ENCODE assay signal across 15 cellular contexts in the genomic region with DNA sequence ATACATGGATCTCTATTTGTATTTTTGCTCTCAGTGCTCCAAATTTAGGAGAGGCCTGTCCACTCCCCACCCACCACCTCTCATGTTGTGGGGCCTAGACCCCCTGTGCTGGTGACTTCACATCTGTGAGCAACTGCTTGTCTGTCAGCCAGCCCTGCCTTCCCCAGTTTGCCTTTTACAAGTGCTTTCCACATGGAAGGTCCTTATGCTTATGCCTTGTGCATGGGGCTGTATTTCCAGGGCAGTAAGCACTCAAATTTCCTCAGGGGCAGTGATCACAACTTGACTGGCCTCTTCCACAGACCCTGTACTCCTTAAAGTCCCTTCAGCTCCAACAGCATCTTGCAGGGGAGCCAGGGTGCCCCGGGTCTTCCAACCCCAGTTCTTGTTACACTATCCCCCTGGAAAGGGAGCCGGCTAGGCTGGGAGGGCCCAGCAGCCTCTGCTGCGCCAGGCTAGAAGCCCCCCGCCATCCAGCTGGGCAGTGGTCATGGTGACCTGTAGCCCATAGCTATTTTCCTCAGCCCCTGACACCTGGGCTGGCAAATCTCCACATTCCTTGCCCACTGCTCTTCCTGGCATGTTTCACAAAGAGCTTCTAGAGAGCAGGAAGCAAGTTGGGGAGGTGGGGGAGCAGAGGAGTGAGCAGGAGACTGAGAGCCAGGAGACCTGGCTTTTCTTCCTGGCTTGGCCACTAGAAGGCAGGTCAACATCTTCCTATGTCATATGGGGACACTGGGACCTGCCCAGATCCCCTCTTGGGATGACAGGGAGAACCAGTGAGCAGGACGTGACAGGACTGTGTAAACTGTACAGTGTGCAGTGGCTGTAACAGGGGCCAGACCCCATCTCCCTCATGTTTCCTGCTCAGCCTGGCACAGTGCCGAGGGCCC. TPM values are rescaled to one million over a fixed set of nuclear protein-coding genes. Genes with fewer than 3 reads are reported as not detected.
DNase-seq lines count a peak whose midpoint lies in the region; ATAC-seq, FAIRE-seq and TF ChIP-seq lines count a peak whose summit lies in the region.
"Had no signal": no experiment of that assay in that cellular context is flagged by ENCODE, and none has a peak within 500 bp of the region (broad histone marks: within the 10 kb centered on the region; RNA-seq: fewer than 3 reads in every experiment).

No MANE protein-coding gene starts in this region.

- no peak overlapping the region for H3K4me3 ChIP-seq in K562
- H3K4me3 ChIP-seq: left lung, SK-N-MC, suprapubic skin had no signal

- peak overlapping the region in 1 of 2 experiments; percentile 45; a peak in 2 of 4 replicates for H3K9ac ChIP-seq in K562 (ENCODE audit: insufficient read depth in 1 of 2, low read depth in 2 of 2, low read length in 2 of 2)

- H3K27ac ChIP-seq in K562 (ENCODE audit: extremely low read depth, low read depth, low read length) (no peak overlapping the region), foreskin keratinocyte (no peak overlapping the region)
- H3K27ac ChIP-seq: left lung, SK-N-MC, suprapubic skin had no signal

- CTCF ChIA-PET in K562 (lab: Yijun Ruan, JAX; ENCODE audit: low intra/inter-chr PET ratio): interaction anchor here (1.9 kb wide), 1 partner anchor 36 kb away, joined by 6 read pairs; no protein-coding TSS in a partner anchor

- H4K20me1 ChIP-seq in K562 (replicated peaks; ENCODE audit: control insufficient read depth, insufficient read depth, low read length): no peaks in the 10 kb centered on the region; the same call in 1 of the 2 replicates

- no peaks in the 10 kb centered on the region for H3K9me3 ChIP-seq in K562 (replicated peaks; ENCODE audit: control insufficient read depth, insufficient read depth, low read depth, low read length)
- H3K9me3 ChIP-seq: left lung, suprapubic skin had no signal

- H3K4me1 ChIP-seq in K562 (replicated peaks in 1 of 2; ENCODE audit: control insufficient read depth in 2 of 2, insufficient read depth in 2 of 2, low read length in 2 of 2): peaks cover 12 to 18% of the 10 kb centered on the region in 2 experiments
- H3K4me1 ChIP-seq in foreskin keratinocyte: peaks cover 16% of the 10 kb centered on the region

- no TSS peak for BruUV-seq in K562 (replicated peaks; lab: Mats Ljungman, UMichigan)

- DNase-seq in K562 (ENCODE audit: extremely low read depth in 1 of 4, low spot score in 3 of 4) (peak in 2 of 4 experiments; percentile 38 to 44), lung microvascular endothelial cell (ENCODE audit: low read depth in 2 of 2) (peak; percentile 23 to 63), foreskin keratinocyte (no peak), GM19240 (ENCODE audit: insufficient read length, low spot score) (no peak), NK-92 (lab: John Stamatoyannopoulos, UW; ENCODE audit: unreplicated experiment) (no peak)
- DNase-seq: CD4-positive, alpha-beta T cell; effector CD8-positive, alpha-beta T cell; left lung; NCI-H524 treated with DMSO at 0.1 percent for 48 hours had no signal

- intact Hi-C loops in K562 (cut with micrococcal nuclease): loop anchor here (1.0 kb wide), 1 partner anchor 36 kb away; no protein-coding TSS in a partner anchor

- POLR2A ChIA-PET in K562 (lab: Yijun Ruan, JAX): interaction anchor here (0.6 to 1.0 kb wide), 3 partner anchors 10 to 101 kb away, joined by 3 read pairs; no protein-coding TSS in a partner anchor

- TF ChIP-seq CTCF in GM12872 (IDR thresholded peaks at IDR 0.05; ENCODE audit: insufficient read depth, low read depth, low read length): peak; percentile 16; the same call in 1 of the 3 replicates
- TF ChIP-seq CTCF in LNCAP (IDR thresholded peaks at IDR 0.05): peak; percentile 55
- peak; percentile 42 to 56 (median 44); a peak in 5 of 6 replicates for TF ChIP-seq CTCF in K562 (IDR thresholded peaks at IDR 0.05 in 2 of 3, conservative IDR thresholded peaks at IDR 0.05 in 1 of 3; ENCODE audit: insufficient read depth in 2 of 3, low read depth in 1 of 3, low read length in 3 of 3)
- no peak for TF ChIP-seq CTCF in foreskin keratinocyte (conservative IDR thresholded peaks at IDR 0.05)

- TF ChIP-seq POLR2A in K562 (conservative IDR thresholded peaks at IDR 0.05): no peak

- TF ChIP-seq EP300 in K562 (IDR thresholded peaks at IDR 0.05; ENCODE audit: low read length): no peak

- no peak overlapping the region for H3K4me2 ChIP-seq in K562 (ENCODE audit: insufficient read depth, low read length)

- TF ChIP-seq RAD21 in K562 (CRISPR knock-in tag; conservative IDR thresholded peaks at IDR 0.05 in 1 of 2, IDR thresholded peaks at IDR 0.05 in 1 of 2): peak; percentile 31 to 67; a peak in 3 of 4 replicates

- H3K9me1 ChIP-seq in K562 (ENCODE audit: control insufficient read depth, insufficient read depth, low read length): no peaks in the 10 kb centered on the region

- H3K27me3 ChIP-seq in K562 (ENCODE audit: control insufficient read depth in 2 of 2, insufficient read depth in 2 of 2, low read length in 2 of 2) (no peaks in the 10 kb centered on the region), foreskin keratinocyte (no peaks in the 10 kb centered on the region)
- H3K27me3 ChIP-seq: left lung, suprapubic skin had no signal

- H3K36me3 ChIP-seq in K562 (ENCODE audit: control insufficient read depth, insufficient read depth, low read length): no peaks in the 10 kb centered on the region
- H3K36me3 ChIP-seq: left lung, suprapubic skin had no signal

- no peak overlapping the region for H2AFZ ChIP-seq in K562 (ENCODE audit: low read depth, low read length)

- ATAC-seq in K562 (peak; percentile 77), foreskin keratinocyte (no peak), HG03571 (IDR thresholded peaks at IDR 0.05; ENCODE audit: unreplicated experiment) (no peak)
- ATAC-seq: left lung had no signal

- no peaks in the 10 kb centered on the region for H3K79me2 ChIP-seq in K562 (ENCODE audit: control insufficient read depth, insufficient read depth, low read length)

- FAIRE-seq in K562 (lab: Jason Lieb, UNC): peak; percentile 69
- FAIRE-seq: astrocyte had no signal

- in situ Hi-C loops in K562 (cut with MboI): no loop called here

- WGBS in K562 (ENCODE audit: insufficient coverage, low coverage, missing lambda C conversion rate): 79% methylated on average over 6 of the region's 6 CpGs

TF ChIP-seq in K562, 482 proteins besides CTCF, POLR2A, EP300 and RAD21:
- TF ChIP-seq GTF2A2 (tag; IDR thresholded peaks at IDR 0.05) (no peak), MEIS2 (IDR thresholded peaks at IDR 0.05; ENCODE audit: partially characterized antibody) (peak; percentile 8), ZBTB43 (CRISPR knock-in tag; IDR thresholded peaks at IDR 0.05) (no peak), EHMT2 (IDR thresholded peaks at IDR 0.05) (no peak)
- TF ChIP-seq, protein P1, sequence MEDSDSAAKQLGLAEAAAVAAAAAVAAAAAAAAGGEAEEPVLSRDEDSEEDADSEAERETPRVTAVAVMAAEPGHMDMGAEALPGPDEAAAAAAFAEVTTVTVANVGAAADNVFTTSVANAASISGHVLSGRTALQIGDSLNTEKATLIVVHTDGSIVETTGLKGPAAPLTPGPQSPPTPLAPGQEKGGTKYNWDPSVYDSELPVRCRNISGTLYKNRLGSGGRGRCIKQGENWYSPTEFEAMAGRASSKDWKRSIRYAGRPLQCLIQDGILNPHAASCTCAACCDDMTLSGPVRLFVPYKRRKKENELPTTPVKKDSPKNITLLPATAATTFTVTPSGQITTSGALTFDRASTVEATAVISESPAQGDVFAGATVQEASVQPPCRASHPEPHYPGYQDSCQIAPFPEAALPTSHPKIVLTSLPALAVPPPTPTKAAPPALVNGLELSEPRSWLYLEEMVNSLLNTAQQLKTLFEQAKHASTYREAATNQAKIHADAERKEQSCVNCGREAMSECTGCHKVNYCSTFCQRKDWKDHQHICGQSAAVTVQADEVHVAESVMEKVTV (CRISPR knock-in tag; IDR thresholded peaks at IDR 0.05): no peak

RNA-seq across cellular contexts. Expression of gene GDPD5, which starts 29.7 kb away (rescaled TPM):
- 57.8 and 141 TPM in 2 replicates for total RNA-seq in K562 (2011; cell fraction: chromatin; rRNA removed; ENCODE audit: low replicate concordance)
- 58.7 and 66.9 TPM in 2 replicates for total RNA-seq in K562 (2011; cell fraction: nucleolus; rRNA removed)
- 57.6 and 71.8 TPM in 2 replicates for total RNA-seq in K562 (2011; cell fraction: nucleoplasm; rRNA removed)
- total RNA-seq in K562 (2014; rRNA removed) (9.8 and 14.2 TPM in 2 replicates), K562 (2014; rRNA removed; fragmentation: Illumina TruSeq; extraction: Trizol) (2.8 and 2.9 TPM in 2 replicates), K562 (2015; rRNA removed; fragmentation: Illumina TruSeq; extraction: Trizol) (6.1 and 6.5 TPM in 2 replicates), K562 (2021) (19.0 and 27.3 TPM in 2 replicates), lung microvascular endothelial cell (14.2 and 15.9 TPM in 2 replicates), foreskin keratinocyte (6.4 and 11.1 TPM in 2 replicates)
- polyA plus RNA-seq in K562 (2011; rRNA removed) (8.0 and 11.8 TPM in 2 replicates), K562 (2014; fragmentation: Illumina TruSeq; extraction: Trizol) (8.7 and 11.9 TPM in 2 replicates), K562 (2014; fragmentation: Nextera tagmentation; extraction: Ambion mirVana) (under 1 TPM; 0.32 to 0.41 TPM), K562 (2014; rRNA removed) (17.0 and 20.4 TPM in 2 replicates), foreskin keratinocyte (5.1 and 8.5 TPM in 2 replicates)
- polyA plus RNA-seq in K562 (2011; cell fraction: cytosol; rRNA removed): 7.2 and 13.1 TPM in 2 replicates
- polyA plus RNA-seq in K562 (2011; cell fraction: nucleus; rRNA removed): 47.6 and 80.4 TPM in 2 replicates
- 11.7 and 25.1 TPM in 2 replicates for polyA plus RNA-seq in K562 (2012)
- 4.6 and 5.0 TPM in 2 replicates for polyA minus RNA-seq in K562 (2011; rRNA and poly(A)+ RNA removed)
- polyA minus RNA-seq in K562 (2011; cell fraction: cytosol; rRNA and poly(A)+ RNA removed): 7.2 and 15.1 TPM in 2 replicates
- polyA minus RNA-seq in K562 (2011; cell fraction: nucleus; rRNA and poly(A)+ RNA removed): 18.5 and 19.8 TPM in 2 replicates

Comparison
In these comparisons a context has a peak if more than half of its experiments do, and no peak if none do; other contexts are left out.
1. DNase-seq: peak in lung microvascular endothelial cell (2 of 2); none in foreskin keratinocyte (0 of 2), GM19240 (single experiment) and NK-92 (single experiment).